Comparison of ENCODE assay signal across 15 cellular contexts in genomic region chr17:21677126-21677910, GRCh38. TPM values are rescaled to one million over a fixed set of nuclear protein-coding genes. Genes with fewer than 3 reads are reported as not detected.
A peak's percentile ranks its signal among the peaks of the same experiment; 100 is the strongest.
DNase-seq lines count a peak whose midpoint lies in the region; ATAC-seq and TF ChIP-seq lines count a peak whose summit lies in the region.
"Had no signal": no experiment of that assay in that cellular context is flagged by ENCODE, and none has a peak within 500 bp of the region (broad histone marks: within the 10 kb centered on the region; RNA-seq: fewer than 3 reads in every experiment).

No MANE protein-coding gene starts in this region.

- H3K4me3 ChIP-seq in coronary artery, result no peak overlapping the region
- peak overlapping the region in 1 of 2 donors; percentile 41 for H3K4me3 ChIP-seq in neuronal stem cell (ENCODE audit: low read length in 2 of 2)
- H3K4me3 ChIP-seq: A549, PC-9 had no signal

- H3K4me3 Mint-ChIP-seq in activated naive CD8-positive, alpha-beta T cell treated with anti-CD3 and anti-CD28 coated beads, Interleukin-2, amount 10 ng/mL, durations not matched to agents 7 days and 5 days, result no peak overlapping the region
- H3K4me3 Mint-ChIP-seq in activated naive CD8-positive, alpha-beta T cell treated with anti-CD3 and anti-CD28 coated beads, Interleukin-2, amount 50 U/mL, for 24 hours, result no peak overlapping the region
- no peak overlapping the region for H3K4me3 Mint-ChIP-seq in activated CD4-positive, alpha-beta T cell treated with anti-CD3 and anti-CD28 coated beads, Interleukin-2, amount 10 ng/mL, durations not matched to agents 7 days and 5 days

- no peaks in the 10 kb centered on the region for H3K4me1 ChIP-seq in neuronal stem cell (ENCODE audit: control insufficient read depth in 2 of 2, insufficient read depth in 1 of 2, low read depth in 1 of 2, low read length in 2 of 2)
- H3K4me1 ChIP-seq: A549 had no signal

- H3K27ac ChIP-seq in coronary artery (no peak overlapping the region), neuronal stem cell (replicated peaks; ENCODE audit: low read length) (no peak overlapping the region)
- H3K27ac ChIP-seq: A549, C4-2B, PC-9 had no signal

- H2BK5ac ChIP-seq in neuronal stem cell (ENCODE audit: low read length), result peak overlapping the region; percentile 1

- no peaks in the 10 kb centered on the region for H3K79me1 ChIP-seq in neuronal stem cell (ENCODE audit: low read depth, low read length)

- no peaks in the 10 kb centered on the region for H3K27me3 Mint-ChIP-seq in activated naive CD8-positive, alpha-beta T cell treated with anti-CD3 and anti-CD28 coated beads, Interleukin-2, amount 10 ng/mL, durations not matched to agents 7 days and 5 days
- H3K27me3 Mint-ChIP-seq in activated naive CD8-positive, alpha-beta T cell treated with anti-CD3 and anti-CD28 coated beads, Interleukin-2, amount 50 U/mL, for 24 hours, result no peaks in the 10 kb centered on the region
- H3K27me3 Mint-ChIP-seq in activated CD4-positive, alpha-beta T cell treated with anti-CD3 and anti-CD28 coated beads, Interleukin-2, amount 10 ng/mL, durations not matched to agents 7 days and 5 days, result no peaks in the 10 kb centered on the region

- DNase-seq in activated naive CD8-positive, alpha-beta T cell treated with anti-CD3 and anti-CD28 coated beads, Interleukin-2, amount 10 ng/mL, durations not matched to agents 7 days and 5 days, result peak; percentile 1
- DNase-seq in activated naive CD8-positive, alpha-beta T cell treated with anti-CD3 and anti-CD28 coated beads, Interleukin-2, amount 50 U/mL, for 24 hours, result no peak
- DNase-seq in coronary artery (ENCODE audit: low spot score) (peak; percentile 69), neuronal stem cell (ENCODE audit: low spot score) (no peak), EL (no peak), NCI-H1092 treated with DMSO at 0.1 percent for 48 hours (lab: John Stamatoyannopoulos, UW) (no peak)
- no peak for DNase-seq in activated CD4-positive, alpha-beta T cell treated with anti-CD3 and anti-CD28 coated beads, Interleukin-2, amount 10 ng/mL, durations not matched to agents 7 days and 5 days
- DNase-seq: COR-L47, GOT3, KG1, NCI-H1436 treated with DMSO at 0.1 percent for 48 hours had no signal

- no peak overlapping the region for H3K9ac ChIP-seq in neuronal stem cell (ENCODE audit: low read depth, low read length, poor library complexity)

- no peak overlapping the region for H2BK12ac ChIP-seq in neuronal stem cell (ENCODE audit: low read length)

- no peak overlapping the region for H2BK120ac ChIP-seq in neuronal stem cell (ENCODE audit: low read depth, low read length)

- no peaks in the 10 kb centered on the region for H3K36me3 ChIP-seq in neuronal stem cell (replicated peaks in 1 of 2; ENCODE audit: control insufficient read depth in 2 of 2, insufficient read depth in 2 of 2, low read length in 2 of 2)

- no peak for TF ChIP-seq CTCF in coronary artery (IDR thresholded peaks at IDR 0.05)

- ATAC-seq in activated naive CD8-positive, alpha-beta T cell treated with anti-CD3 and anti-CD28 coated beads, Interleukin-2, amount 10 ng/mL, durations not matched to agents 7 days and 5 days (ENCODE audit: low read depth), result no peak
- ATAC-seq in activated naive CD8-positive, alpha-beta T cell treated with anti-CD3 and anti-CD28 coated beads, Interleukin-2, amount 50 U/mL, for 24 hours, result no peak

- H3K18ac ChIP-seq in neuronal stem cell (ENCODE audit: low read length), result no peak overlapping the region

- peaks cover 0 to 10% (median 0%) of the 10 kb centered on the region in 3 experiments for H3K27me3 ChIP-seq in neuronal stem cell (ENCODE audit: control insufficient read depth in 3 of 3, insufficient read depth in 3 of 3, low read depth in 1 of 3, low read length in 3 of 3)

- no peaks in the 10 kb centered on the region for H3K4me1 Mint-ChIP-seq in activated naive CD8-positive, alpha-beta T cell treated with anti-CD3 and anti-CD28 coated beads, Interleukin-2, amount 10 ng/mL, durations not matched to agents 7 days and 5 days
- no peaks in the 10 kb centered on the region for H3K4me1 Mint-ChIP-seq in activated naive CD8-positive, alpha-beta T cell treated with anti-CD3 and anti-CD28 coated beads, Interleukin-2, amount 50 U/mL, for 24 hours
- H3K4me1 Mint-ChIP-seq in activated CD4-positive, alpha-beta T cell treated with anti-CD3 and anti-CD28 coated beads, Interleukin-2, amount 10 ng/mL, durations not matched to agents 7 days and 5 days, result no peaks in the 10 kb centered on the region

- no peak overlapping the region for H2BK15ac ChIP-seq in neuronal stem cell (ENCODE audit: low read length)

- no CpG with 5 or more reads among the region's 15 CpGs for WGBS in neuronal stem cell (ENCODE audit: extremely low coverage in 2 of 2, insufficient read length in 2 of 2, insufficient replicate concordance in 1 of 2), 2 donors

- no peak overlapping the region for H3K23ac ChIP-seq in neuronal stem cell (ENCODE audit: low read depth, low read length, poor library complexity)

- no peak overlapping the region for H4K91ac ChIP-seq in neuronal stem cell (ENCODE audit: low read depth, low read length, poor library complexity)

- H3K9me3 ChIP-seq in neuronal stem cell (replicated peaks in 1 of 2; ENCODE audit: control insufficient read depth in 2 of 2, insufficient read depth in 1 of 2, low read depth in 1 of 2, low read length in 2 of 2), result peaks cover 0 to 26% of the 10 kb centered on the region in 2 donors
- H3K9me3 ChIP-seq: A549 had no signal

- H4K8ac ChIP-seq in neuronal stem cell (ENCODE audit: low read depth, low read length), result no peak overlapping the region

- no peak overlapping the region for H3K14ac ChIP-seq in neuronal stem cell (ENCODE audit: low read length)

- no peak overlapping the region for H2AK5ac ChIP-seq in neuronal stem cell (ENCODE audit: low read depth, low read length)

- peak overlapping the region; percentile 49 for H2AFZ ChIP-seq in neuronal stem cell (ENCODE audit: low read length)
- H2AFZ ChIP-seq: PC-9 had no signal

- no peak overlapping the region for H3K4ac ChIP-seq in neuronal stem cell (ENCODE audit: low read length)

- H3K27ac Mint-ChIP-seq in activated naive CD8-positive, alpha-beta T cell treated with anti-CD3 and anti-CD28 coated beads, Interleukin-2, amount 10 ng/mL, durations not matched to agents 7 days and 5 days, result no peak overlapping the region
- H3K27ac Mint-ChIP-seq in activated naive CD8-positive, alpha-beta T cell treated with anti-CD3 and anti-CD28 coated beads, Interleukin-2, amount 50 U/mL, for 24 hours, result no peak overlapping the region
- no peak overlapping the region for H3K27ac Mint-ChIP-seq in activated CD4-positive, alpha-beta T cell treated with anti-CD3 and anti-CD28 coated beads, Interleukin-2, amount 10 ng/mL, durations not matched to agents 7 days and 5 days

- peaks cover 6% of the 10 kb centered on the region for H3K9me3 Mint-ChIP-seq in activated naive CD8-positive, alpha-beta T cell treated with anti-CD3 and anti-CD28 coated beads, Interleukin-2, amount 10 ng/mL, durations not matched to agents 7 days and 5 days
- H3K9me3 Mint-ChIP-seq in activated naive CD8-positive, alpha-beta T cell treated with anti-CD3 and anti-CD28 coated beads, Interleukin-2, amount 50 U/mL, for 24 hours, result peaks cover 13% of the 10 kb centered on the region
- H3K9me3 Mint-ChIP-seq in activated CD4-positive, alpha-beta T cell treated with anti-CD3 and anti-CD28 coated beads, Interleukin-2, amount 10 ng/mL, durations not matched to agents 7 days and 5 days, result peaks cover 10% of the 10 kb centered on the region

- POLR2A ChIA-PET in activated naive CD8-positive, alpha-beta T cell treated with anti-CD3 and anti-CD28 coated beads, Interleukin-2, amount 10 ng/mL, durations not matched to agents 7 days and 5 days (lab: Charles Lee), result no interaction called here
- POLR2A ChIA-PET in activated CD4-positive, alpha-beta T cell treated with anti-CD3 and anti-CD28 coated beads, Interleukin-2, amount 10 ng/mL, durations not matched to agents 7 days and 5 days (lab: Charles Lee), result no interaction called here

- H3K4me2 ChIP-seq in neuronal stem cell (ENCODE audit: insufficient read depth, low read length, poor library complexity, severe bottlenecking), result no peak overlapping the region
- H3K4me2 ChIP-seq: A549, PC-9 had no signal

- H3K36me3 Mint-ChIP-seq in activated naive CD8-positive, alpha-beta T cell treated with anti-CD3 and anti-CD28 coated beads, Interleukin-2, amount 10 ng/mL, durations not matched to agents 7 days and 5 days, result no peaks in the 10 kb centered on the region
- no peaks in the 10 kb centered on the region for H3K36me3 Mint-ChIP-seq in activated naive CD8-positive, alpha-beta T cell treated with anti-CD3 and anti-CD28 coated beads, Interleukin-2, amount 50 U/mL, for 24 hours (ENCODE audit: low read depth)
- H3K36me3 Mint-ChIP-seq in activated CD4-positive, alpha-beta T cell treated with anti-CD3 and anti-CD28 coated beads, Interleukin-2, amount 10 ng/mL, durations not matched to agents 7 days and 5 days (ENCODE audit: low read depth), result no peaks in the 10 kb centered on the region

- CTCF ChIA-PET in activated CD4-positive, alpha-beta T cell treated with anti-CD3 and anti-CD28 coated beads, Interleukin-2, amount 10 ng/mL, durations not matched to agents 7 days and 5 days (lab: Charles Lee), result no interaction called here

RNA-seq across cellular contexts. Expression of gene KCNJ18, which starts 15.0 kb away (rescaled TPM):
- not detected for total RNA-seq in activated naive CD8-positive, alpha-beta T cell treated with anti-CD3 and anti-CD28 coated beads, Interleukin-2, amount 10 ng/mL, durations not matched to agents 7 days and 5 days
- polyA plus RNA-seq in neuronal stem cell (2013, experiment 1 of 2), result not detected
- not detected for polyA plus RNA-seq in neuronal stem cell (2013, experiment 2 of 2)
- total RNA-seq in activated CD4-positive, alpha-beta T cell treated with anti-CD3 and anti-CD28 coated beads, Interleukin-2, amount 10 ng/mL, durations not matched to agents 7 days and 5 days, result not detected
- total RNA-seq: M059J, PC-9 had no signal
- polyA plus RNA-seq: A549 had no signal

Comparison
In these comparisons a context has a peak if more than half of its experiments do, and no peak if none do; other contexts are left out.
1. DNase-seq: peak in activated naive CD8-positive, alpha-beta T cell treated with anti-CD3 and anti-CD28 coated beads, Interleukin-2, amount 10 ng/mL, durations not matched to agents 7 days and 5 days (single experiment) and coronary artery (single experiment); none in activated naive CD8-positive, alpha-beta T cell treated with anti-CD3 and anti-CD28 coated beads, Interleukin-2, amount 50 U/mL, for 24 hours (single experiment), neuronal stem cell (single experiment), EL (single experiment), NCI-H1092 treated with DMSO at 0.1 percent for 48 hours (single experiment) and activated CD4-positive, alpha-beta T cell treated with anti-CD3 and anti-CD28 coated beads, Interleukin-2, amount 10 ng/mL, durations not matched to agents 7 days and 5 days (single experiment).